Comparison of ENCODE assay signal across 10 cellular contexts in genomic region chr15:52657338-52657737, GRCh38.
A peak's percentile ranks its signal among the peaks of the same experiment; 100 is the strongest.
DNase-seq lines count a peak whose midpoint lies in the region; ATAC-seq and TF ChIP-seq lines count a peak whose summit lies in the region.
"Had no signal": no experiment of that assay in that cellular context is flagged by ENCODE, and none has a peak within 500 bp of the region (broad histone marks: within the 10 kb centered on the region; RNA-seq: fewer than 3 reads in every experiment).

No MANE protein-coding gene starts in this region.

- no peak for TF ChIP-seq CTCF in fibroblast of pulmonary artery (IDR thresholded peaks at IDR 0.05; ENCODE audit: low read length, missing control alignments)

- DNase-seq in AG20443 (ENCODE audit: low spot score): peak; percentile 58
- DNase-seq in amniotic stem cell (lab: John Stamatoyannopoulos, UW): peak; percentile 18
- peak; percentile 76 for DNase-seq in fibroblast of pulmonary artery (ENCODE audit: low read depth)
- peak; percentile 60 for DNase-seq in skeletal muscle cell (ENCODE audit: low read depth)
- DNase-seq in NCI-H1105 (lab: John Stamatoyannopoulos, UW): no peak
- no peak for DNase-seq in AML-193 (lab: John Stamatoyannopoulos, UW)
- no peak for DNase-seq in activated T-cell treated with anti-CD3 and anti-CD28 coated beads, Interleukin-2, amount 50 U/mL, for 48 hours
- DNase-seq: CD4-positive, alpha-beta T cell; NCI-H187 treated with DMSO at 0.1 percent for 48 hours had no signal

- no peak overlapping the region for H3K4me3 ChIP-seq in fibroblast of pulmonary artery (replicated peaks; ENCODE audit: low read depth, low read length)
- no peak overlapping the region for H3K4me3 ChIP-seq in skeletal muscle cell (ENCODE audit: low read depth, low read length)

- ATAC-seq in HG02571 (IDR thresholded peaks at IDR 0.05; ENCODE audit: unreplicated experiment): no peak

Comparison
In these comparisons a context has a peak if more than half of its experiments do, and no peak if none do; other contexts are left out.
1. DNase-seq: peak in AG20443 (single experiment), amniotic stem cell (single experiment), fibroblast of pulmonary artery (single experiment) and skeletal muscle cell (single experiment); none in NCI-H1105 (single experiment), AML-193 (0 of 2) and activated T-cell treated with anti-CD3 and anti-CD28 coated beads, Interleukin-2, amount 50 U/mL, for 48 hours (0 of 2).